ENCODE assay signal across 11 cellular contexts in genomic region chr1:50369830-50370229, GRCh38. TPM values are rescaled to one million over a fixed set of nuclear protein-coding genes. Genes with fewer than 3 reads are reported as not detected.
A peak's percentile ranks its signal among the peaks of the same experiment; 100 is the strongest.
DNase-seq lines count a peak whose midpoint lies in the region; ATAC-seq and TF ChIP-seq lines count a peak whose summit lies in the region.
"Had no signal": no experiment of that assay in that cellular context is flagged by ENCODE, and none has a peak within 500 bp of the region (broad histone marks: within the 10 kb centered on the region; RNA-seq: fewer than 3 reads in every experiment).

No MANE protein-coding gene starts in this region.

- H3K27me3 ChIP-seq in liver (ENCODE audit: control insufficient read depth in 4 of 4, insufficient read depth in 4 of 4, low read length in 3 of 4): peaks cover 0 to 8% (median 0%) of the 10 kb centered on the region in 4 donors
- H3K27me3 ChIP-seq in thyroid gland: peaks cover 5% of the 10 kb centered on the region
- H3K27me3 ChIP-seq in body of pancreas: no peaks in the 10 kb centered on the region

- H3K4me3 ChIP-seq in liver (ENCODE audit: low read depth in 1 of 3, low read length in 3 of 3) (no peak overlapping the region), thyroid gland (replicated peaks in 1 of 3) (no peak overlapping the region), body of pancreas (no peak overlapping the region)

- no peaks in the 10 kb centered on the region for H3K36me3 ChIP-seq in liver (ENCODE audit: control insufficient read depth in 4 of 4, insufficient read depth in 3 of 4, low read depth in 1 of 4, low read length in 3 of 4)
- H3K36me3 ChIP-seq in thyroid gland: no peaks in the 10 kb centered on the region
- H3K36me3 ChIP-seq in body of pancreas (replicated peaks in 1 of 2; ENCODE audit: insufficient read depth in 1 of 2, low read depth in 2 of 2): no peaks in the 10 kb centered on the region

- H3K9ac ChIP-seq in liver (ENCODE audit: low read depth in 1 of 2, low read length in 2 of 2): no peak overlapping the region

- ATAC-seq in WTC11: peak; percentile 38
- ATAC-seq in body of pancreas: no peak

- intact Hi-C loops in thyroid gland (cut with DNase I) (no loop called here), body of pancreas (cut with DNase I) (loop anchor here (10.0 kb wide), 1 partner anchor 235 kb away; no protein-coding TSS in a partner anchor)

- H3K9me3 ChIP-seq in liver (ENCODE audit: control insufficient read depth in 4 of 4, low read length in 3 of 4) (no peaks in the 10 kb centered on the region), thyroid gland (no peaks in the 10 kb centered on the region), body of pancreas (no peaks in the 10 kb centered on the region)

- no peak for TF ChIP-seq POLR2A in thyroid gland (IDR thresholded peaks at IDR 0.05)
- TF ChIP-seq POLR2A in body of pancreas (IDR thresholded peaks at IDR 0.05): no peak

- H3K27me3 Mint-ChIP-seq in WTC11 (ENCODE audit: low read depth): peaks cover 33% of the 10 kb centered on the region

- H3K4me1 ChIP-seq in liver (ENCODE audit: control insufficient read depth in 4 of 4, insufficient read depth in 4 of 4, low read length in 3 of 4): peaks cover 0 to 3% (median 0%) of the 10 kb centered on the region in 4 donors
- H3K4me1 ChIP-seq in thyroid gland: no peaks in the 10 kb centered on the region
- peaks cover 9% of the 10 kb centered on the region for H3K4me1 ChIP-seq in body of pancreas

- CTCF ChIA-PET in WTC11 (lab: Charles Lee): interaction anchor here (0.7 to 1.5 kb wide), 6 partner anchors 45 to 241 kb away, joined by 3 to 6 read pairs (median 4); no protein-coding TSS in a partner anchor

- H3K9me3 Mint-ChIP-seq in WTC11: peaks cover 13% of the 10 kb centered on the region

- TF ChIP-seq CTCF in WTC11 (IDR thresholded peaks at IDR 0.05) (no peak), liver (IDR thresholded peaks at IDR 0.05; ENCODE audit: low read depth, low read length, missing input control) (peak; percentile 8), thyroid gland (IDR thresholded peaks at IDR 0.05) (no peak), body of pancreas (IDR thresholded peaks at IDR 0.05) (no peak)

- H3K36me3 Mint-ChIP-seq in WTC11: peaks cover 8% of the 10 kb centered on the region

- H3K27ac ChIP-seq in liver (ENCODE audit: low read depth in 1 of 2, low read length in 2 of 2) (no peak overlapping the region), thyroid gland (no peak overlapping the region), body of pancreas (no peak overlapping the region)

- POLR2A ChIA-PET in WTC11 (lab: Charles Lee): no interaction called here

- 0 out of 2 replicates have a peak, but pooled peaks cover 4% of the 10 kb centered on the region for H3K4me1 Mint-ChIP-seq in WTC11

- H3K4me3 Mint-ChIP-seq in WTC11: no peak overlapping the region

- H3K27ac Mint-ChIP-seq in WTC11: no peak overlapping the region

- peak; percentile 13 to 61 for TF ChIP-seq RAD21 in liver (IDR thresholded peaks at IDR 0.05)

- peak; percentile 54 for DNase-seq in DMS 273 (lab: John Stamatoyannopoulos, UW; ENCODE audit: unreplicated experiment)
- no peak for DNase-seq in DMS 273 treated with DMSO at 0.1 percent for 48 hours (lab: John Stamatoyannopoulos, UW)
- DNase-seq in MV-4-11 (lab: John Stamatoyannopoulos, UW): peak; percentile 5
- DNase-seq in WTC11 (ENCODE audit: low spot score): peak; percentile 33
- no peak for DNase-seq in thyroid gland
- no peak for DNase-seq in NCI-H187 treated with DMSO at 0.1 percent for 48 hours (lab: John Stamatoyannopoulos, UW)
- DNase-seq in body of pancreas: no peak
- DNase-seq: 8988T, midbrain, T1000 had no signal

- WGBS in liver: 63% methylated on average over 7 of the region's 7 CpGs
- WGBS in thyroid gland, 2 donors: 72 to 73% methylated on average over 7 of the region's 7 CpGs
- 62 to 65% methylated on average over 7 of the region's 7 CpGs for WGBS in body of pancreas, 2 donors

TF ChIP-seq in WTC11, 78 proteins besides CTCF, POLR2A, EP300 and RAD21:
- TF ChIP-seq MLX (CRISPR knock-in tag; IDR thresholded peaks at IDR 0.05) (no peak), TCF7 (CRISPR knock-in tag; IDR thresholded peaks at IDR 0.05; ENCODE audit: low read depth) (no peak), ZNF317 (CRISPR knock-in tag; IDR thresholded peaks at IDR 0.05; ENCODE audit: borderline replicate concordance, low read depth) (no peak), ZNF281 (CRISPR knock-in tag; IDR thresholded peaks at IDR 0.05) (no peak)

TF ChIP-seq in liver, 16 proteins besides CTCF, POLR2A, EP300 and RAD21:
- TF ChIP-seq ATF3 (IDR thresholded peaks at IDR 0.05): no peak
- TF ChIP-seq ZBTB33 (IDR thresholded peaks at IDR 0.05): no peak
- no peak for TF ChIP-seq TAF1 (conservative IDR thresholded peaks at IDR 0.05)
- TF ChIP-seq FOXA2 (IDR thresholded peaks at IDR 0.05): no peak
- TF ChIP-seq SP1 (IDR thresholded peaks at IDR 0.05): no peak
- no peak for TF ChIP-seq RXRA (IDR thresholded peaks at IDR 0.05)
- no peak for TF ChIP-seq HNF4G (IDR thresholded peaks at IDR 0.05)
- TF ChIP-seq NR2F2 (IDR thresholded peaks at IDR 0.05): no peak
- no peak for TF ChIP-seq MAX (IDR thresholded peaks at IDR 0.05)
- TF ChIP-seq EGR1 (IDR thresholded peaks at IDR 0.05; ENCODE audit: low read depth in 2 of 2): no peak
- TF ChIP-seq GABPA (IDR thresholded peaks at IDR 0.05 in 1 of 2, conservative IDR thresholded peaks at IDR 0.05 in 1 of 2): no peak
- TF ChIP-seq YY1 (IDR thresholded peaks at IDR 0.05): no peak
- TF ChIP-seq REST (IDR thresholded peaks at IDR 0.05): no peak
- TF ChIP-seq HNF4A (conservative IDR thresholded peaks at IDR 0.05): no peak
- TF ChIP-seq FOXA1 (IDR thresholded peaks at IDR 0.05): no peak
- TF ChIP-seq JUND (IDR thresholded peaks at IDR 0.05): no peak
TF ChIP-seq in liver: peak in this region for 0.

RNA-seq across cellular contexts. Expression of gene DMRTA2, which starts 53.4 kb away (rescaled TPM):
- total RNA-seq in WTC11 (2021): not detected in 3 replicates
- total RNA-seq in liver: not detected
- not detected for polyA plus RNA-seq in liver
- total RNA-seq in thyroid gland: not detected
- not detected for total RNA-seq in body of pancreas

Comparison
In these comparisons a context has a peak if more than half of its experiments do, and no peak if none do; other contexts are left out.
1. DNase-seq: peak in DMS 273 (single experiment), MV-4-11 (single experiment) and WTC11 (single experiment); none in DMS 273 treated with DMSO at 0.1 percent for 48 hours (single experiment), thyroid gland (0 of 2), NCI-H187 treated with DMSO at 0.1 percent for 48 hours (single experiment) and body of pancreas (0 of 4).